Comparison of ENCODE assay signal across 19 cellular contexts in genomic region chr5:172350212-172351181, GRCh38.
DNase-seq lines count a peak whose midpoint lies in the region; ATAC-seq and TF ChIP-seq lines count a peak whose summit lies in the region.
"Had no signal": no experiment of that assay in that cellular context is flagged by ENCODE, and none has a peak within 500 bp of the region (broad histone marks: within the 10 kb centered on the region; RNA-seq: fewer than 3 reads in every experiment).

No MANE protein-coding gene starts in this region.

- no peaks in the 10 kb centered on the region for H3K4me1 Mint-ChIP-seq in stimulated activated memory B cell treated with anti-CD40 and anti-IgM and Interleukin-4, amounts not matched to agents 10 μg/mL and 1 μg/mL and 100 μg/mL, for 72 hours
- H3K4me1 Mint-ChIP-seq: B cell had no signal

- CTCF ChIA-PET in Panc1 (lab: Charles Lee), result no interaction called here

- no peak overlapping the region for H3K4me3 Mint-ChIP-seq in stimulated activated memory B cell treated with anti-CD40 and anti-IgM and Interleukin-4, amounts not matched to agents 10 μg/mL and 1 μg/mL and 100 μg/mL, for 72 hours
- H3K4me3 Mint-ChIP-seq: B cell, HFFc6 had no signal

- H3K36me3 Mint-ChIP-seq in stimulated activated memory B cell treated with anti-CD40 and anti-IgM and Interleukin-4, amounts not matched to agents 10 μg/mL and 1 μg/mL and 100 μg/mL, for 72 hours, result no peaks in the 10 kb centered on the region

- intact Hi-C loops in Panc1 (cut with micrococcal nuclease; ENCODE audit: unreplicated experiment), result no loop called here
- intact Hi-C loops in tibial artery (cut with DNase I; ENCODE audit: low total_unique reads), result no loop called here
- intact Hi-C loops in gastrocnemius medialis (cut with DNase I; ENCODE audit: low total_unique reads), result no loop called here
- intact Hi-C loops in Right ventricle myocardium superior (cut with DNase I), result no loop called here

- no peak overlapping the region for H3K4me3 ChIP-seq in Panc1 (ENCODE audit: low read depth in 2 of 2, low read length in 2 of 2)
- H3K4me3 ChIP-seq in epithelial cell of esophagus (ENCODE audit: low read length), result no peak overlapping the region
- H3K4me3 ChIP-seq in tibial artery, result no peak overlapping the region
- H3K4me3 ChIP-seq in gastrocnemius medialis, result no peak overlapping the region

- TF ChIP-seq POLR2A in gastrocnemius medialis (IDR thresholded peaks at IDR 0.05), result no peak

- peak overlapping the region; percentile 44; the same call in 1 of the 2 replicates for H3K27ac ChIP-seq in Panc1 (ENCODE audit: low read length)
- H3K27ac ChIP-seq in tibial artery, result no peak overlapping the region
- H3K27ac ChIP-seq in gastrocnemius medialis, result no peak overlapping the region
- H3K27ac ChIP-seq: 22Rv1, KMS-11 had no signal

- no TSS peak for BruUV-seq in Panc1 (replicated peaks; lab: Mats Ljungman, UMichigan)

- no peak overlapping the region for H3K27ac Mint-ChIP-seq in stimulated activated memory B cell treated with anti-CD40 and anti-IgM and Interleukin-4, amounts not matched to agents 10 μg/mL and 1 μg/mL and 100 μg/mL, for 72 hours
- H3K27ac Mint-ChIP-seq: B cell, HFFc6 had no signal

- H3K9me3 Mint-ChIP-seq in stimulated activated memory B cell treated with anti-CD40 and anti-IgM and Interleukin-4, amounts not matched to agents 10 μg/mL and 1 μg/mL and 100 μg/mL, for 72 hours, result no peaks in the 10 kb centered on the region
- H3K9me3 Mint-ChIP-seq: HFFc6 had no signal

- H3K27me3 ChIP-seq in Panc1 (ENCODE audit: control insufficient read depth, insufficient read depth, low read length), result no peaks in the 10 kb centered on the region
- no peaks in the 10 kb centered on the region for H3K27me3 ChIP-seq in tibial artery
- no peaks in the 10 kb centered on the region for H3K27me3 ChIP-seq in gastrocnemius medialis

- H3K27me3 Mint-ChIP-seq in stimulated activated memory B cell treated with anti-CD40 and anti-IgM and Interleukin-4, amounts not matched to agents 10 μg/mL and 1 μg/mL and 100 μg/mL, for 72 hours, result peaks cover 28% of the 10 kb centered on the region

- peak; percentile 42 for DNase-seq in DMS 273 (lab: John Stamatoyannopoulos, UW; ENCODE audit: unreplicated experiment)
- DNase-seq in DMS 273 treated with DMSO at 0.1 percent for 48 hours (lab: John Stamatoyannopoulos, UW), result no peak
- no peak for DNase-seq in Panc1 (ENCODE audit: low read depth, low spot score)
- peak; percentile 26 for DNase-seq in epithelial cell of esophagus (ENCODE audit: low read depth)
- no peak for DNase-seq in tibial artery
- DNase-seq in gastrocnemius medialis, result no peak
- no peak for DNase-seq in Right ventricle myocardium superior
- DNase-seq: H7, HFFc6, NCI-H1436, NCI-H2081 treated with DMSO at 0.1 percent for 48 hours, NCI-H774, RPMI8226, SIG-M5 had no signal

- POLR2A ChIA-PET in Panc1 (lab: Charles Lee), result no interaction called here

- TF ChIP-seq CTCF in Panc1 (IDR thresholded peaks at IDR 0.05), result no peak
- TF ChIP-seq CTCF in epithelial cell of esophagus (IDR thresholded peaks at IDR 0.05; ENCODE audit: insufficient read depth, low read depth, low read length, missing control alignments), result no peak
- no peak for TF ChIP-seq CTCF in tibial artery (IDR thresholded peaks at IDR 0.05)
- TF ChIP-seq CTCF in gastrocnemius medialis (IDR thresholded peaks at IDR 0.05 in 4 of 5, conservative IDR thresholded peaks at IDR 0.05 in 1 of 5), result no peak

- ATAC-seq in Panc1 (no peak), gastrocnemius medialis (no peak), Right ventricle myocardium superior (ENCODE audit: poor library complexity) (no peak)
- peak; percentile 2 for ATAC-seq in stimulated activated memory B cell treated with anti-CD40 and anti-IgM and Interleukin-4, amounts not matched to agents 10 μg/mL and 1 μg/mL and 100 μg/mL, for 72 hours
- ATAC-seq: SK-N-SH treated with all-trans-retinoic acid at 6 μM for 48 hours had no signal

- H3K9me3 ChIP-seq in Panc1 (ENCODE audit: control insufficient read depth, insufficient read depth, low read depth, low read length) (no peaks in the 10 kb centered on the region), tibial artery (no peaks in the 10 kb centered on the region), gastrocnemius medialis (no peaks in the 10 kb centered on the region)

- H3K36me3 ChIP-seq in Panc1 (ENCODE audit: control insufficient read depth, insufficient read depth, low read length) (peaks cover 5% of the 10 kb centered on the region; the same call in 1 of the 2 replicates), tibial artery (peaks cover 67 to 99% (median 98%) of the 10 kb centered on the region in 3 donors), gastrocnemius medialis (no peaks in the 10 kb centered on the region)

- H3K4me1 ChIP-seq in Panc1 (ENCODE audit: control insufficient read depth, insufficient read depth, low read length) (peaks cover 22% of the 10 kb centered on the region), tibial artery (no peaks in the 10 kb centered on the region), gastrocnemius medialis (no peaks in the 10 kb centered on the region)

- in situ Hi-C loops in Panc1 (cut with HindIII; ENCODE audit: low pct_unique_long_range_greater_than_20kb, low sequenced_read_pairs), result no loop called here
- in situ Hi-C loops in gastrocnemius medialis (cut with MboI; ENCODE audit: low sequenced_read_pairs in 4 of 4), result no loop called here

Comparison
In these comparisons a context has a peak if more than half of its experiments do, and no peak if none do; other contexts are left out.
1. DNase-seq: peak in DMS 273 (single experiment) and epithelial cell of esophagus (single experiment); none in DMS 273 treated with DMSO at 0.1 percent for 48 hours (single experiment), Panc1 (single experiment), tibial artery (0 of 2), gastrocnemius medialis (0 of 2) and Right ventricle myocardium superior (single experiment).